10 cellular contexts compared by ENCODE assay signal in genomic region chr19:5665781-5666513, GRCh38. TPM values are rescaled to one million over a fixed set of nuclear protein-coding genes. Genes with fewer than 3 reads are reported as not detected.
A peak's percentile ranks its signal among the peaks of the same experiment; 100 is the strongest.
DNase-seq lines count a peak whose midpoint lies in the region; ATAC-seq and TF ChIP-seq lines count a peak whose summit lies in the region.
"Had no signal": no experiment of that assay in that cellular context is flagged by ENCODE, and none has a peak within 500 bp of the region (broad histone marks: within the 10 kb centered on the region; RNA-seq: fewer than 3 reads in every experiment).

No MANE protein-coding gene starts in this region.

- TF ChIP-seq POLR2A in breast epithelium (IDR thresholded peaks at IDR 0.05) (no peak), gastroesophageal sphincter (IDR thresholded peaks at IDR 0.05) (no peak)

- H3K36me3 Mint-ChIP-seq in MCF 10A (ENCODE audit: insufficient read depth, unreplicated experiment) (peaks cover 99% of the 10 kb centered on the region), type B pancreatic cell (peaks cover 8% of the 10 kb centered on the region)
- H3K36me3 Mint-ChIP-seq in activated CD8-positive, alpha-beta T cell treated with anti-CD3 and anti-CD28 coated beads for 36 hours (ENCODE audit: low read depth): peaks cover 59% of the 10 kb centered on the region

- H3K4me3 Mint-ChIP-seq in MCF 10A (ENCODE audit: unreplicated experiment) (no peak overlapping the region), type B pancreatic cell (no peak overlapping the region)
- no peak overlapping the region for H3K4me3 Mint-ChIP-seq in activated CD8-positive, alpha-beta T cell treated with anti-CD3 and anti-CD28 coated beads for 36 hours
- H3K4me3 Mint-ChIP-seq: immature natural killer cell had no signal

- peak; percentile 24 for ATAC-seq in activated CD8-positive, alpha-beta T cell treated with anti-CD3 and anti-CD28 coated beads for 36 hours
- ATAC-seq in foreskin keratinocyte (no peak), gastroesophageal sphincter (no peak)

- DNase-seq in MCF 10A (ENCODE audit: unreplicated experiment) (peak; percentile 64), breast epithelium (ENCODE audit: low spot score in 2 of 2) (no peak), foreskin keratinocyte (no peak), type B pancreatic cell (ENCODE audit: extremely low spot score, unreplicated experiment) (no peak), hypothalamus (lab: John Stamatoyannopoulos, UW) (no peak), UCSD-AML1 (lab: John Stamatoyannopoulos, UW; ENCODE audit: unreplicated experiment) (no peak)
- no peak for DNase-seq in activated CD8-positive, alpha-beta T cell treated with anti-CD3 and anti-CD28 coated beads for 36 hours
- DNase-seq: activated gamma-delta T cell, immature natural killer cell had no signal

- H3K27me3 ChIP-seq in breast epithelium: no peaks in the 10 kb centered on the region
- H3K27me3 ChIP-seq in foreskin keratinocyte: no peaks in the 10 kb centered on the region
- no peaks in the 10 kb centered on the region for H3K27me3 ChIP-seq in gastroesophageal sphincter

- H3K27ac Mint-ChIP-seq in MCF 10A (ENCODE audit: low read depth, unreplicated experiment): no peak overlapping the region
- H3K27ac Mint-ChIP-seq in activated CD8-positive, alpha-beta T cell treated with anti-CD3 and anti-CD28 coated beads for 36 hours: peak overlapping the region; percentile 82
- peak overlapping the region; percentile 56 for H3K27ac Mint-ChIP-seq in type B pancreatic cell

- no peaks in the 10 kb centered on the region for H3K27me3 Mint-ChIP-seq in MCF 10A (ENCODE audit: insufficient read depth, unreplicated experiment)
- H3K27me3 Mint-ChIP-seq in activated CD8-positive, alpha-beta T cell treated with anti-CD3 and anti-CD28 coated beads for 36 hours: no peaks in the 10 kb centered on the region
- no peaks in the 10 kb centered on the region for H3K27me3 Mint-ChIP-seq in type B pancreatic cell

- no TSS peak for BruUV-seq in MCF 10A (replicated peaks; lab: Mats Ljungman, UMichigan)

- H3K4me3 ChIP-seq in breast epithelium (no peak overlapping the region), gastroesophageal sphincter (no peak overlapping the region)

- no peaks in the 10 kb centered on the region for H3K9me3 Mint-ChIP-seq in MCF 10A (ENCODE audit: unreplicated experiment)
- no peaks in the 10 kb centered on the region for H3K9me3 Mint-ChIP-seq in activated CD8-positive, alpha-beta T cell treated with anti-CD3 and anti-CD28 coated beads for 36 hours
- no peaks in the 10 kb centered on the region for H3K9me3 Mint-ChIP-seq in type B pancreatic cell
- H3K9me3 Mint-ChIP-seq: immature natural killer cell had no signal

- H3K27ac ChIP-seq in breast epithelium: no peak overlapping the region
- no peak overlapping the region for H3K27ac ChIP-seq in foreskin keratinocyte
- H3K27ac ChIP-seq in gastroesophageal sphincter: no peak overlapping the region

- no peak for TF ChIP-seq EP300 in gastroesophageal sphincter (IDR thresholded peaks at IDR 0.05)

- peaks cover 10% of the 10 kb centered on the region for H3K36me3 ChIP-seq in breast epithelium
- H3K36me3 ChIP-seq in gastroesophageal sphincter: peaks cover 0 to 94% of the 10 kb centered on the region in 2 donors

- TF ChIP-seq CTCF in MCF 10A (IDR thresholded peaks at IDR 0.05; ENCODE audit: unreplicated experiment): no peak
- no peak for TF ChIP-seq CTCF in breast epithelium (IDR thresholded peaks at IDR 0.05)
- TF ChIP-seq CTCF in activated CD8-positive, alpha-beta T cell treated with anti-CD3 and anti-CD28 coated beads for 36 hours (IDR thresholded peaks at IDR 0.05): no peak
- peak; percentile 23 for TF ChIP-seq CTCF in foreskin keratinocyte (conservative IDR thresholded peaks at IDR 0.05)
- TF ChIP-seq CTCF in type B pancreatic cell (conservative IDR thresholded peaks at IDR 0.05): no peak
- no peak for TF ChIP-seq CTCF in gastroesophageal sphincter (IDR thresholded peaks at IDR 0.05)

- H3K4me1 ChIP-seq in breast epithelium (no peaks in the 10 kb centered on the region), foreskin keratinocyte (no peaks in the 10 kb centered on the region), gastroesophageal sphincter (no peaks in the 10 kb centered on the region)

- intact Hi-C loops in MCF 10A (cut with micrococcal nuclease) (no loop called here), breast epithelium (cut with DNase I; ENCODE audit: low total_unique reads) (no loop called here)
- intact Hi-C loops in activated CD8-positive, alpha-beta T cell treated with anti-CD3 and anti-CD28 coated beads for 36 hours (cut with micrococcal nuclease): no loop called here

- POLR2A ChIA-PET in MCF 10A (lab: Yijun Ruan, JAX): interaction anchor here (0.6 to 1.8 kb wide), 3 partner anchors 9 to 463 kb away, joined by 3 to 8 read pairs (median 4); no protein-coding TSS in a partner anchor
- POLR2A ChIA-PET in activated CD8-positive, alpha-beta T cell treated with anti-CD3 and anti-CD28 coated beads for 36 hours (lab: Charles Lee): interaction anchor here (0.6 to 1.5 kb wide), 8 partner anchors 10 to 314 kb away, joined by 3 to 4 read pairs (median 3); no protein-coding TSS in a partner anchor

- WGBS in gastroesophageal sphincter (ENCODE audit: low coverage in 1 of 2), 2 donors: 60 to 73% methylated on average over 3 to 10 of the region's 10 CpGs

- H3K4me1 Mint-ChIP-seq in MCF 10A (ENCODE audit: insufficient read depth, unreplicated experiment) (peaks cover 5% of the 10 kb centered on the region), type B pancreatic cell (ENCODE audit: unreplicated experiment) (peaks cover 6% of the 10 kb centered on the region)
- H3K4me1 Mint-ChIP-seq in activated CD8-positive, alpha-beta T cell treated with anti-CD3 and anti-CD28 coated beads for 36 hours (ENCODE audit: low read depth): peaks cover 6% of the 10 kb centered on the region

- H3K9me3 ChIP-seq in breast epithelium (no peaks in the 10 kb centered on the region), gastroesophageal sphincter (no peaks in the 10 kb centered on the region)

- CTCF ChIA-PET in MCF 10A (lab: Yijun Ruan, JAX): interaction anchor here (0.6 to 0.9 kb wide), 3 partner anchors 12 to 1239 kb away, joined by 3 to 4 read pairs (median 3); no protein-coding TSS in a partner anchor
- CTCF ChIA-PET in activated CD8-positive, alpha-beta T cell treated with anti-CD3 and anti-CD28 coated beads for 36 hours (lab: Charles Lee): interaction anchor here (0.8 to 1.1 kb wide), 2 partner anchors 10 to 54 kb away, joined by 3 read pairs; partner anchors contain the start of gene LONP1

RNA-seq across cellular contexts. Expression of gene MICOS13, which starts 14.4 kb away (rescaled TPM):
- 51.5 and 73.0 TPM in 2 replicates for total RNA-seq in MCF 10A (2022)
- total RNA-seq in breast epithelium: 10 to 100 TPM; 29.4 to 49.5 (median 44.3) TPM
- 10 to 100 TPM; 49.4 TPM for total RNA-seq in activated CD8-positive, alpha-beta T cell treated with anti-CD3 and anti-CD28 coated beads for 36 hours
- 89.2 and 94.0 TPM in 2 replicates for total RNA-seq in foreskin keratinocyte
- polyA plus RNA-seq in foreskin keratinocyte: 142 and 152 TPM in 2 replicates
- 42.2 and 50.0 TPM in 2 replicates for total RNA-seq in type B pancreatic cell (ENCODE audit: low replicate concordance)
- 10 to 100 TPM; 29.7 to 60.6 (median 50.7) TPM for total RNA-seq in gastroesophageal sphincter

RNA-seq across cellular contexts. Expression of gene HSD11B1L, which starts 14.9 kb away (rescaled TPM):
- total RNA-seq in MCF 10A (2022) (4.1 and 5.5 TPM in 2 replicates), breast epithelium (10 to 100 TPM; 10.4 to 13.1 (median 11.1) TPM), foreskin keratinocyte (4.6 and 5.9 TPM in 2 replicates), type B pancreatic cell (ENCODE audit: low replicate concordance) (6.2 and 11.0 TPM in 2 replicates), gastroesophageal sphincter (10 to 100 TPM; 11.2 to 22.9 (median 18.9) TPM)
- 1 to 10 TPM; 2.7 to 3.5 TPM for total RNA-seq in activated CD8-positive, alpha-beta T cell treated with anti-CD3 and anti-CD28 coated beads for 36 hours
- polyA plus RNA-seq in foreskin keratinocyte: 7.4 and 8.8 TPM in 2 replicates

RNA-seq across cellular contexts. Expression of gene RPL36, which starts 24.1 kb away (rescaled TPM):
- total RNA-seq in MCF 10A (2022) (1,569 and 1,807 TPM in 2 replicates), breast epithelium (1,000 to 10,000 TPM in 1 of 3 donors, 100 to 1,000 TPM in 2; 687 to 1,274 (median 863) TPM), foreskin keratinocyte (1,346 and 1,361 TPM in 2 replicates), type B pancreatic cell (ENCODE audit: low replicate concordance) (1,016 and 1,024 TPM in 2 replicates), gastroesophageal sphincter (1,000 to 10,000 TPM in 1 of 4 donors, 100 to 1,000 TPM in 3; 393 to 1,204 (median 723) TPM)
- 1,000 to 10,000 TPM; 1,711 to 1,715 TPM for total RNA-seq in activated CD8-positive, alpha-beta T cell treated with anti-CD3 and anti-CD28 coated beads for 36 hours
- polyA plus RNA-seq in foreskin keratinocyte: 2,000 and 2,267 TPM in 2 replicates

RNA-seq across cellular contexts. Expression of gene SAFB, which starts 43.1 kb away (rescaled TPM):
- 135 and 137 TPM in 2 replicates for total RNA-seq in MCF 10A (2022)
- 100 to 1,000 TPM in 2 of 3 donors, 10 to 100 TPM in 1; 64.2 to 112 (median 111) TPM for total RNA-seq in breast epithelium
- total RNA-seq in activated CD8-positive, alpha-beta T cell treated with anti-CD3 and anti-CD28 coated beads for 36 hours: 100 to 1,000 TPM; 124 to 132 TPM
- 50.4 and 71.0 TPM in 2 replicates for total RNA-seq in foreskin keratinocyte
- 43.0 and 53.5 TPM in 2 replicates for polyA plus RNA-seq in foreskin keratinocyte
- total RNA-seq in type B pancreatic cell (ENCODE audit: low replicate concordance): 103 and 127 TPM in 2 replicates
- total RNA-seq in gastroesophageal sphincter: 10 to 100 TPM; 39.7 to 73.6 (median 65.2) TPM

RNA-seq across cellular contexts. Expression of gene SAFB2, which starts 43.4 kb away (rescaled TPM):
- 98.6 and 118 TPM in 2 replicates for total RNA-seq in MCF 10A (2022)
- total RNA-seq in breast epithelium: 10 to 100 TPM; 46.4 to 68.8 (median 62.1) TPM
- 10 to 100 TPM; 70.8 to 78.0 TPM for total RNA-seq in activated CD8-positive, alpha-beta T cell treated with anti-CD3 and anti-CD28 coated beads for 36 hours
- total RNA-seq in foreskin keratinocyte: 25.1 and 32.8 TPM in 2 replicates
- polyA plus RNA-seq in foreskin keratinocyte: 27.3 and 30.9 TPM in 2 replicates
- total RNA-seq in type B pancreatic cell (ENCODE audit: low replicate concordance): 60.9 and 93.4 TPM in 2 replicates
- 10 to 100 TPM; 25.3 to 81.6 (median 41.6) TPM for total RNA-seq in gastroesophageal sphincter
